In genomic region chr9:94277029-94277428, GRCh38 we compare ENCODE assay signal across 7 cellular contexts. TPM values are rescaled to one million over a fixed set of nuclear protein-coding genes. Genes with fewer than 3 reads are reported as not detected.
"Had no signal": no experiment of that assay in that cellular context is flagged by ENCODE, and none has a peak within 500 bp of the region (broad histone marks: within the 10 kb centered on the region; RNA-seq: fewer than 3 reads in every experiment).

No MANE protein-coding gene starts in this region.

RNA-seq across cellular contexts. Expression of gene NUTM2F, which starts 51.4 kb away (rescaled TPM):
- total RNA-seq: LHCN-M2, PC-3, Peyer's patch, Right ventricle myocardium inferior, RPMI7951, SJCRH30 had no signal
- polyA plus RNA-seq: IgD-negative memory B cell had no signal
